In genomic region chr14:91413547-91414474, GRCh38 we compare ENCODE assay signal across 8 cellular contexts. TPM values are rescaled to one million over a fixed set of nuclear protein-coding genes. Genes with fewer than 3 reads are reported as not detected.
A peak's percentile ranks its signal among the peaks of the same experiment; 100 is the strongest.
DNase-seq lines count a peak whose midpoint lies in the region; ATAC-seq, FAIRE-seq and TF ChIP-seq lines count a peak whose summit lies in the region.

No MANE protein-coding gene starts in this region.

- peaks cover 7% of the 10 kb centered on the region for H3K27me3 ChIP-seq in iPS-18a (ENCODE audit: control insufficient read depth, insufficient read depth, low read length)
- no peaks in the 10 kb centered on the region for H3K27me3 ChIP-seq in vagina

- H3K36me3 ChIP-seq in iPS-18a (ENCODE audit: control insufficient read depth, low read depth, low read length): peaks cover 4% of the 10 kb centered on the region
- H3K36me3 ChIP-seq in vagina: no peaks in the 10 kb centered on the region

- intact Hi-C loops in vagina (cut with DNase I): no loop called here

- TF ChIP-seq POLR2A in vagina (IDR thresholded peaks at IDR 0.05): no peak
- no peak for TF ChIP-seq POLR2A in H54 (IDR thresholded peaks at IDR 0.05; ENCODE audit: low read depth, low read length)

- peak; percentile 38 for DNase-seq in stimulated activated CD4-positive, alpha-beta T cell treated with anti-CD3 and anti-CD28 coated beads, Interleukin-1b, Interleukin-23, amount 100 ng/mL, for 48 hours
- DNase-seq in stimulated activated CD4-positive, alpha-beta T cell treated with anti-CD3 and anti-CD28 coated beads, Interleukin-15, amount 100 ng/mL, for 24 hours: no peak
- DNase-seq in T-helper 17 cell: peak in 2 of 3 donors; percentile 42 to 53
- no peak for DNase-seq in vagina (ENCODE audit: extremely low spot score in 2 of 2)
- no peak for DNase-seq in GM13977 (ENCODE audit: low spot score)
- no peak for DNase-seq in H54 (ENCODE audit: insufficient read length, low spot score)
- DNase-seq in dermis blood vessel endothelial cell: no peak

- no peak overlapping the region for H3K9ac ChIP-seq in iPS-18a (ENCODE audit: low read length)

- H3K4me1 Mint-ChIP-seq in T-helper 17 cell: peaks cover 53% of the 10 kb centered on the region

- H3K4me3 ChIP-seq in iPS-18a (ENCODE audit: low read length) (peak overlapping the region; percentile 23), vagina (no peak overlapping the region)

- peak overlapping the region; percentile 98 for H3K4me3 Mint-ChIP-seq in T-helper 17 cell

- H3K27ac ChIP-seq in iPS-18a (ENCODE audit: low read length): peak overlapping the region; percentile 7
- H3K27ac ChIP-seq in vagina: peak overlapping the region; percentile 18

- peaks cover 14% of the 10 kb centered on the region for H3K36me3 Mint-ChIP-seq in T-helper 17 cell (ENCODE audit: low read depth)

- ATAC-seq in T-helper 17 cell: no peak

- H3K9me3 ChIP-seq in T-helper 17 cell (ENCODE audit: control insufficient read depth, low read length, poor library complexity, severe bottlenecking): no peaks in the 10 kb centered on the region
- H3K9me3 ChIP-seq in iPS-18a (ENCODE audit: control insufficient read depth, low read depth, low read length): no peaks in the 10 kb centered on the region
- no peaks in the 10 kb centered on the region for H3K9me3 ChIP-seq in vagina

- H3K27ac Mint-ChIP-seq in T-helper 17 cell: peak overlapping the region; percentile 99

- no peak for TF ChIP-seq CTCF in vagina (IDR thresholded peaks at IDR 0.05)
- no peak for TF ChIP-seq CTCF in GM13977 (IDR thresholded peaks at IDR 0.05; ENCODE audit: extremely low read depth, insufficient read depth, missing control alignments)

- in situ Hi-C loops in GM13977 (cut with MboI; ENCODE audit: low pct_unique_long_range_greater_than_20kb, low sequenced_read_pairs, unreplicated experiment): no loop called here

- no peaks in the 10 kb centered on the region for H3K27me3 Mint-ChIP-seq in T-helper 17 cell

- no peak for FAIRE-seq in H54 (lab: Jason Lieb, UNC)

- H3K4me1 ChIP-seq in iPS-18a (ENCODE audit: control insufficient read depth, low read depth, low read length) (peaks cover 44% of the 10 kb centered on the region), vagina (peaks cover 24% of the 10 kb centered on the region)

RNA-seq across cellular contexts. Expression of gene CCDC88C, which starts 3.8 kb away (rescaled TPM):
- total RNA-seq in T-helper 17 cell (100 to 1,000 TPM; 333 to 339 TPM), vagina (42.2 TPM), dermis blood vessel endothelial cell (31.1 and 50.0 TPM in 2 replicates)

Comparison
In these comparisons a context has a peak if more than half of its experiments do, and no peak if none do; other contexts are left out.
1. DNase-seq: peak in stimulated activated CD4-positive, alpha-beta T cell treated with anti-CD3 and anti-CD28 coated beads, Interleukin-1b, Interleukin-23, amount 100 ng/mL, for 48 hours (single experiment) and T-helper 17 cell (2 of 3); none in stimulated activated CD4-positive, alpha-beta T cell treated with anti-CD3 and anti-CD28 coated beads, Interleukin-15, amount 100 ng/mL, for 24 hours (single experiment), vagina (0 of 2), GM13977 (single experiment), H54 (single experiment) and dermis blood vessel endothelial cell (single experiment).